In genomic region chr15:75453703-75454470, GRCh38 we compare ENCODE assay signal across 8 cellular contexts. TPM values are rescaled to one million over a fixed set of nuclear protein-coding genes. Genes with fewer than 3 reads are reported as not detected.
DNase-seq lines count a peak whose midpoint lies in the region; ATAC-seq, FAIRE-seq and TF ChIP-seq lines count a peak whose summit lies in the region.

No MANE protein-coding gene starts in this region.

- H3K79me2 ChIP-seq in DOHH2 (ENCODE audit: control insufficient read depth, low read length) (peaks cover 32% of the 10 kb centered on the region), Karpas-422 (ENCODE audit: low read length) (peaks cover 22% of the 10 kb centered on the region)

- peak in 3 of 4 donors; percentile 76 to 86 (median 77) for TF ChIP-seq POLR2A in esophagus squamous epithelium (IDR thresholded peaks at IDR 0.05)

- peak overlapping the region; percentile 96 for H3K27ac ChIP-seq in DOHH2 (ENCODE audit: low read depth, low read length)
- peak overlapping the region; percentile 89 for H3K27ac ChIP-seq in Karpas-422 (ENCODE audit: low read length)
- H3K27ac ChIP-seq in esophagus squamous epithelium: peak overlapping the region; percentile 94 to 100 (median 100)
- H3K27ac ChIP-seq in muscle layer of duodenum (ENCODE audit: low read length): peak overlapping the region; percentile 95

- peak; percentile 94 for FAIRE-seq in RCC 7860 (lab: Jason Lieb, UNC)

- peak overlapping the region; percentile 98 for H3K4me3 Mint-ChIP-seq in activated T-helper 1 cell treated with anti-CD3 and anti-CD28 coated beads, Interleukin-12 subunit alpha, Interleukin-12 subunit beta, Interleukin-2, Interleukin-4 antibody, amounts not matched to agents 30 ng/mL and 10 ng/mL and 1 ng/mL, durations not matched to agents 14 hours and 24 hours and 36 hours

- no peak for TF ChIP-seq CTCF in DOHH2 (IDR thresholded peaks at IDR 0.05; ENCODE audit: low read depth, low read length, poor library complexity, severe bottlenecking)
- TF ChIP-seq CTCF in esophagus squamous epithelium (IDR thresholded peaks at IDR 0.05): peak in 1 of 6 experiments; percentile 2

- peaks cover 2% of the 10 kb centered on the region for H3K36me3 Mint-ChIP-seq in activated T-helper 1 cell treated with anti-CD3 and anti-CD28 coated beads, Interleukin-12 subunit alpha, Interleukin-12 subunit beta, Interleukin-2, Interleukin-4 antibody, amounts not matched to agents 30 ng/mL and 10 ng/mL and 1 ng/mL, durations not matched to agents 14 hours and 24 hours and 36 hours (ENCODE audit: low read depth)

- H3K4me2 ChIP-seq in DOHH2 (ENCODE audit: low read length): peak overlapping the region; percentile 99
- H3K4me2 ChIP-seq in Karpas-422 (ENCODE audit: low read depth, low read length, poor library complexity, severe bottlenecking): peak overlapping the region; percentile 94

- H3K27me3 ChIP-seq in DOHH2 (ENCODE audit: control insufficient read depth, low read length) (no peaks in the 10 kb centered on the region), Karpas-422 (ENCODE audit: low read length) (no peaks in the 10 kb centered on the region), esophagus squamous epithelium (no peaks in the 10 kb centered on the region), muscle layer of duodenum (ENCODE audit: low read depth, low read length) (no peaks in the 10 kb centered on the region)

- H2AFZ ChIP-seq in Karpas-422 (ENCODE audit: low read length): no peak overlapping the region

- H3K4me1 Mint-ChIP-seq in activated T-helper 1 cell treated with anti-CD3 and anti-CD28 coated beads, Interleukin-12 subunit alpha, Interleukin-12 subunit beta, Interleukin-2, Interleukin-4 antibody, amounts not matched to agents 30 ng/mL and 10 ng/mL and 1 ng/mL, durations not matched to agents 14 hours and 24 hours and 36 hours (ENCODE audit: low read depth): peaks cover 33% of the 10 kb centered on the region

- WGBS in esophagus squamous epithelium, 2 donors: 1 to 3% methylated on average over 12 to 19 of the region's 57 CpGs

- H3K9me3 Mint-ChIP-seq in activated T-helper 1 cell treated with anti-CD3 and anti-CD28 coated beads, Interleukin-12 subunit alpha, Interleukin-12 subunit beta, Interleukin-2, Interleukin-4 antibody, amounts not matched to agents 30 ng/mL and 10 ng/mL and 1 ng/mL, durations not matched to agents 14 hours and 24 hours and 36 hours: no peaks in the 10 kb centered on the region

- H3K9me2 ChIP-seq in DOHH2 (replicated peaks; ENCODE audit: control insufficient read depth, low read length) (no peaks in the 10 kb centered on the region), Karpas-422 (replicated peaks; ENCODE audit: insufficient read depth, low read length) (no peaks in the 10 kb centered on the region)

- peaks cover 33% of the 10 kb centered on the region for H3F3A ChIP-seq in DOHH2 (ENCODE audit: control insufficient read depth, insufficient read depth)

- peaks cover 11% of the 10 kb centered on the region; the same call in 1 of the 2 replicates for H4K20me1 ChIP-seq in DOHH2 (ENCODE audit: control insufficient read depth, insufficient read depth, low read depth, low read length)
- peaks cover 17% of the 10 kb centered on the region for H4K20me1 ChIP-seq in Karpas-422 (ENCODE audit: insufficient read depth, low read depth, low read length)

- peak overlapping the region; percentile 100 for H3K27ac Mint-ChIP-seq in activated T-helper 1 cell treated with anti-CD3 and anti-CD28 coated beads, Interleukin-12 subunit alpha, Interleukin-12 subunit beta, Interleukin-2, Interleukin-4 antibody, amounts not matched to agents 30 ng/mL and 10 ng/mL and 1 ng/mL, durations not matched to agents 14 hours and 24 hours and 36 hours

- ATAC-seq in GM21825 (IDR thresholded peaks at IDR 0.05; ENCODE audit: unreplicated experiment): peak; percentile 30

- H3K4me1 ChIP-seq in DOHH2 (ENCODE audit: control insufficient read depth, low read length) (peaks cover 36% of the 10 kb centered on the region), Karpas-422 (ENCODE audit: low read length) (peaks cover 38% of the 10 kb centered on the region), esophagus squamous epithelium (peaks cover 11 to 43% (median 15%) of the 10 kb centered on the region in 3 donors), muscle layer of duodenum (ENCODE audit: control insufficient read depth in 1 of 2, insufficient read depth in 2 of 2, low read length in 2 of 2) (peaks cover 12 to 24% of the 10 kb centered on the region in 2 donors)

- H3K4me3 ChIP-seq in DOHH2 (ENCODE audit: low read length) (peak overlapping the region; percentile 94), Karpas-422 (ENCODE audit: low read length) (peak overlapping the region; percentile 83), esophagus squamous epithelium (peak overlapping the region; percentile 79 to 98 (median 92)), muscle layer of duodenum (ENCODE audit: low read depth in 1 of 2, low read length in 2 of 2) (peak overlapping the region; percentile 83 to 90)

- no peaks in the 10 kb centered on the region for H3K9me3 ChIP-seq in DOHH2 (ENCODE audit: control insufficient read depth, insufficient read depth, low read length)
- no peaks in the 10 kb centered on the region for H3K9me3 ChIP-seq in Karpas-422 (ENCODE audit: low read length)
- no peaks in the 10 kb centered on the region for H3K9me3 ChIP-seq in esophagus squamous epithelium
- no peaks in the 10 kb centered on the region for H3K9me3 ChIP-seq in muscle layer of duodenum (ENCODE audit: control insufficient read depth in 1 of 2, low read length in 2 of 2)

- H3K36me3 ChIP-seq in DOHH2 (ENCODE audit: control insufficient read depth, low read length) (peaks cover 14% of the 10 kb centered on the region; the same call in 1 of the 2 replicates), Karpas-422 (ENCODE audit: insufficient read depth, low read length) (no peaks in the 10 kb centered on the region), esophagus squamous epithelium (no peaks in the 10 kb centered on the region), muscle layer of duodenum (ENCODE audit: control insufficient read depth in 1 of 2, insufficient read depth in 2 of 2, low read length in 2 of 2) (no peaks in the 10 kb centered on the region)

- H3K27me3 Mint-ChIP-seq in activated T-helper 1 cell treated with anti-CD3 and anti-CD28 coated beads, Interleukin-12 subunit alpha, Interleukin-12 subunit beta, Interleukin-2, Interleukin-4 antibody, amounts not matched to agents 30 ng/mL and 10 ng/mL and 1 ng/mL, durations not matched to agents 14 hours and 24 hours and 36 hours (ENCODE audit: insufficient read depth): no peaks in the 10 kb centered on the region

- DNase-seq in Karpas-422 (peak; percentile 100), RCC 7860 (ENCODE audit: low spot score) (peak; percentile 99), esophagus squamous epithelium (lab: John Stamatoyannopoulos, UW) (peak; percentile 95)
- DNase-seq in activated T-helper 1 cell treated with anti-CD3 and anti-CD28 coated beads, Interleukin-12 subunit alpha, Interleukin-12 subunit beta, Interleukin-2, Interleukin-4 antibody, amounts not matched to agents 30 ng/mL and 10 ng/mL and 1 ng/mL, durations not matched to agents 14 hours and 24 hours and 36 hours (ENCODE audit: low spot score): peak; percentile 97
- DNase-seq in stimulated activated CD8-positive, alpha-beta memory T cell treated with anti-CD3 and anti-CD28 coated beads, Interleukin-7, amount 100 ng/mL, for 24 hours (ENCODE audit: low read depth): peak; percentile 85

- intact Hi-C loops in activated T-helper 1 cell treated with anti-CD3 and anti-CD28 coated beads, Interleukin-12 subunit alpha, Interleukin-12 subunit beta, Interleukin-2, Interleukin-4 antibody, amounts not matched to agents 30 ng/mL and 10 ng/mL and 1 ng/mL, durations not matched to agents 14 hours and 24 hours and 36 hours (cut with micrococcal nuclease): loop anchor here (1.0 to 5.0 kb wide), 12 partner anchors 117 to 1462 kb away; partner anchors contain the start of genes ARID3B, C15orf39, COMMD4 and FBXO22
- intact Hi-C loops in esophagus squamous epithelium (cut with DNase I): no loop called here

- peak overlapping the region; percentile 94 for H3K9ac ChIP-seq in Karpas-422 (ENCODE audit: low read length)

RNA-seq across cellular contexts. Expression of gene SIN3A, which starts 2.4 kb away (rescaled TPM):
- 28.9 and 45.3 TPM in 2 replicates for total RNA-seq in Karpas-422 (2014; rRNA removed; shearing (Covaris generic); ENCODE audit: low replicate concordance)
- total RNA-seq in activated T-helper 1 cell treated with anti-CD3 and anti-CD28 coated beads, Interleukin-12 subunit alpha, Interleukin-12 subunit beta, Interleukin-2, Interleukin-4 antibody, amounts not matched to agents 30 ng/mL and 10 ng/mL and 1 ng/mL, durations not matched to agents 14 hours and 24 hours and 36 hours: 97.5 and 106 TPM in 2 replicates
- 10 to 100 TPM; 22.3 to 49.8 (median 26.0) TPM for total RNA-seq in esophagus squamous epithelium

Comparison
In these comparisons a context has a peak if more than half of its experiments do, and no peak if none do; other contexts are left out.
1. Peak in every context shown above with its lines: DNase-seq, ATAC-seq, H3K4me3 ChIP-seq and H3K27ac ChIP-seq.